5 cellular contexts compared by ENCODE assay signal in genomic region chr12:43193096-43193495, GRCh38.
A peak's percentile ranks its signal among the peaks of the same experiment; 100 is the strongest.
DNase-seq lines count a peak whose midpoint lies in the region; TF ChIP-seq lines count a peak whose summit lies in the region.
"Not testable (repeated sequence)": the region's sequence is repeated elsewhere in the genome, so short reads cannot be mapped to it uniquely, and the experiment has no call there.

No MANE protein-coding gene starts in this region.

- WGBS in smooth muscle cell (ENCODE audit: low lambda C conversion rate) = 2% methylated on average over 2 of the region's 2 CpGs

- POLR2A ChIA-PET in HEK293 (lab: Yijun Ruan, JAX) = not testable (repeated sequence)

- H3K27ac ChIP-seq in HEK293 (ENCODE audit: extremely low read depth, low read depth, low read length) = 0 out of 2 replicates have a peak overlapping the region, but pooled peaks have one; percentile 41
- H3K27ac ChIP-seq in smooth muscle cell (ENCODE audit: low read depth) = peak overlapping the region; percentile 59

- H3F3A ChIP-seq in smooth muscle cell (ENCODE audit: low read depth) = not testable (repeated sequence)

- peak overlapping the region; percentile 63 for H3K4me2 ChIP-seq in smooth muscle cell

- H3K4me3 ChIP-seq in HEK293 (ENCODE audit: low read depth, low read length); fibroblast of villous mesenchyme (ENCODE audit: low read depth, low read length); smooth muscle cell: not testable (repeated sequence)

- H3K27me3 ChIP-seq in smooth muscle cell (ENCODE audit: low read depth) = not testable (repeated sequence)

- not testable (repeated sequence) for H3K36me3 ChIP-seq in HEK293 (ENCODE audit: control insufficient read depth in 2 of 2, insufficient read depth in 1 of 2, low read length in 2 of 2); smooth muscle cell (ENCODE audit: low read depth)

- CTCF ChIA-PET in HEK293 (lab: Yijun Ruan, JAX) = not testable (repeated sequence)

- not testable (repeated sequence) for H4K20me1 ChIP-seq in smooth muscle cell (ENCODE audit: low read depth)

- not testable (repeated sequence) for H3K9ac ChIP-seq in smooth muscle cell (ENCODE audit: low read depth)

- not testable (repeated sequence) for H3K4me1 ChIP-seq in HEK293 (ENCODE audit: control insufficient read depth, insufficient read depth, low read length); smooth muscle cell (ENCODE audit: low read depth)

- DNase-seq in EH (ENCODE audit: low read depth) (peak; percentile 16), M059J (ENCODE audit: low read depth) (peak; percentile 59), fibroblast of villous mesenchyme (ENCODE audit: low read depth) (peak; percentile 13)
- not testable (repeated sequence) for DNase-seq in smooth muscle cell (lab: John Stamatoyannopoulos, UW; ENCODE audit: unreplicated experiment)

- H3K9me3 ChIP-seq in HEK293 (ENCODE audit: control insufficient read depth, insufficient read depth, low read depth, low read length); smooth muscle cell (replicated peaks; ENCODE audit: low read depth): not testable (repeated sequence)

- TF ChIP-seq CTCF in HEK293 (tag by site-specific recombination; IDR thresholded peaks at IDR 0.05); fibroblast of villous mesenchyme (IDR thresholded peaks at IDR 0.05; ENCODE audit: insufficient read depth, low read depth, low read length); smooth muscle cell (IDR thresholded peaks at IDR 0.05; ENCODE audit: borderline replicate concordance, insufficient read depth, poor library complexity, severe bottlenecking): not testable (repeated sequence)

- not testable (repeated sequence) for H2AFZ ChIP-seq in smooth muscle cell (ENCODE audit: low read depth)

- peaks cover 39% of the 10 kb centered on the region for H3K79me2 ChIP-seq in smooth muscle cell (ENCODE audit: low read depth)

TF ChIP-seq in HEK293, 187 proteins besides CTCF, POLR2A, EP300 and RAD21 (continues in another document):
- peak; percentile 78 for TF ChIP-seq OSR2 (tag by site-specific recombination; IDR thresholded peaks at IDR 0.05)
- TF ChIP-seq WT1 (tag by site-specific recombination; IDR thresholded peaks at IDR 0.05) = peak; percentile 87
- TF ChIP-seq GLIS1 (tag by site-specific recombination; IDR thresholded peaks at IDR 0.05) = peak; percentile 37
- TF ChIP-seq ZNF843 (tag by site-specific recombination; IDR thresholded peaks at IDR 0.05) = peak; percentile 94
- peak; percentile 45; the same call in 1 of the 2 replicates for TF ChIP-seq ZNF18 (tag by site-specific recombination; IDR thresholded peaks at IDR 0.05)
- 0 out of 2 replicates have a peak, but pooled peaks have one; percentile 19 for TF ChIP-seq HOXD13 (CRISPR knock-in tag; IDR thresholded peaks at IDR 0.05; ENCODE audit: borderline replicate concordance)
- TF ChIP-seq ZXDB (tag by site-specific recombination; IDR thresholded peaks at IDR 0.05) = peak; percentile 76
- peak; percentile 52 for TF ChIP-seq KLF8 (tag by site-specific recombination; IDR thresholded peaks at IDR 0.05)
- TF ChIP-seq ZBTB44 (tag by site-specific recombination; IDR thresholded peaks at IDR 0.05) = peak; percentile 31; the same call in 1 of the 2 replicates
- TF ChIP-seq PRDM4 (tag by site-specific recombination; IDR thresholded peaks at IDR 0.05) = peak; percentile 74; the same call in 1 of the 2 replicates
- TF ChIP-seq BCL11B (tag by site-specific recombination; IDR thresholded peaks at IDR 0.05; ENCODE audit: low read depth) = peak; percentile 69; the same call in 1 of the 2 replicates
- 0 out of 2 replicates have a peak, but pooled peaks have one; percentile 18 for TF ChIP-seq IKZF3 (tag by site-specific recombination; IDR thresholded peaks at IDR 0.05)
- peak; percentile 97 for TF ChIP-seq FEZF1 (tag by site-specific recombination; IDR thresholded peaks at IDR 0.05)
- TF ChIP-seq OVOL3 (tag by site-specific recombination; IDR thresholded peaks at IDR 0.05) = peak; percentile 85
- TF ChIP-seq BCL6B (tag by site-specific recombination; IDR thresholded peaks at IDR 0.05) = peak; percentile 37; the same call in 1 of the 2 replicates
- TF ChIP-seq ZNF596 (tag by site-specific recombination; IDR thresholded peaks at IDR 0.05) = peak; percentile 48; the same call in 1 of the 2 replicates
- peak; percentile 59 for TF ChIP-seq TSHZ1 (tag by site-specific recombination; IDR thresholded peaks at IDR 0.05; ENCODE audit: borderline replicate concordance)
